ENCODE assay signal across 10 cellular contexts in the genomic region with DNA sequence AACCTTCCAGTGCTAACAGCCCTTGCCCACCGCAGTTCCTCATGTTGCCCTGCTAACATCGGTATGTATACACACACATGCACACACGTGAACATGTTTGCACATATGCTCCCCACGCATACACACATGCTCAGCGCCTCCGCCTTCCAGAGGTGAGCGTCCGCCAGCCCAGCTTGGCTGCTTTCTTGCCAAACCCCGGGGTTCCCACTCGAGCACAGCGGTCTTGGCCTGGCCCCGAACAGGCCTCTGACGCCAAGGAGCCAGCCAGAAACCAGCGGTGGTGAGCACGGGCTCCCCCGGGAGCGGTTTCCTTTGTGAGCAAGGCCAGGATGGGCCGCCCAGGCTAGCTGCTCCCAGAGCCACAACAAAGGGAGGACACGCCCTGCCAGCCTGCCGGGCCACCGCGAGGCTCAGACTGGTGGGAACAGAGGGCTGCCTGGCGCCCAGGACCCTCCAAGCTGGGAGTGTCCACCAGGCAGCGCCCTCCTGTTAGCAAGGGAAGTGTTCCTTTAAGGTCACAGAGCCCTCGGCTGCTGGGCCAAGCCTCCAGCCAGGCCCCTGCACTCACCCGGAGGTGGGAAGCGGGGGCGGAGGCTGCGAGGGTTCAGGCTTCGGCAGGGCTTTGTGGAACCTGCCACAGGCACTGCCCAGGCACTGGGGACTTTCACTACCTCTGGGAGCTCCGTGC.
DNase-seq lines count a peak whose midpoint lies in the region; ATAC-seq and TF ChIP-seq lines count a peak whose summit lies in the region.
"Had no signal": no experiment of that assay in that cellular context is flagged by ENCODE, and none has a peak within 500 bp of the region (broad histone marks: within the 10 kb centered on the region; RNA-seq: fewer than 3 reads in every experiment).

No MANE protein-coding gene starts in this region.

- no peaks in the 10 kb centered on the region for H3K79me2 ChIP-seq in hepatocyte

- H3K36me3 Mint-ChIP-seq in stimulated activated effector memory CD8-positive, alpha-beta T cell treated with anti-CD3 and anti-CD28 coated beads, Interleukin-12 subunit alpha, Interleukin-12 subunit beta, amount 100 ng/mL, for 72 hours: no peaks in the 10 kb centered on the region
- H3K36me3 Mint-ChIP-seq: IgD-negative memory B cell had no signal

- no peak for ATAC-seq in HG03439 (IDR thresholded peaks at IDR 0.05; ENCODE audit: unreplicated experiment)
- ATAC-seq in stimulated activated effector memory CD8-positive, alpha-beta T cell treated with anti-CD3 and anti-CD28 coated beads, Interleukin-12 subunit alpha, Interleukin-12 subunit beta, amount 100 ng/mL, for 72 hours: no peak

- no peak for TF ChIP-seq CTCF in adrenal gland (IDR thresholded peaks at IDR 0.05)
- TF ChIP-seq CTCF in hepatocyte (IDR thresholded peaks at IDR 0.05; ENCODE audit: poor library complexity): no peak
- TF ChIP-seq CTCF in spleen (IDR thresholded peaks at IDR 0.05 in 8 of 11, conservative IDR thresholded peaks at IDR 0.05 in 3 of 11): peak in 2 of 11 experiments; percentile 9
- TF ChIP-seq CTCF in tibial nerve (IDR thresholded peaks at IDR 0.05): no peak

- H3K4me3 ChIP-seq in HUES6 (ENCODE audit: low read depth, low read length) (peak overlapping the region; percentile 17; the same call in 1 of the 2 replicates), adrenal gland (no peak overlapping the region), hepatocyte (no peak overlapping the region), spleen (no peak overlapping the region), tibial nerve (no peak overlapping the region)

- no peaks in the 10 kb centered on the region for H3K9me2 ChIP-seq in hepatocyte (replicated peaks; ENCODE audit: insufficient read depth)

- H3K27ac Mint-ChIP-seq in stimulated activated effector memory CD8-positive, alpha-beta T cell treated with anti-CD3 and anti-CD28 coated beads, Interleukin-12 subunit alpha, Interleukin-12 subunit beta, amount 100 ng/mL, for 72 hours: no peak overlapping the region
- H3K27ac Mint-ChIP-seq: IgD-negative memory B cell had no signal

- H3K4me2 ChIP-seq in hepatocyte: no peak overlapping the region

- H3K4me3 Mint-ChIP-seq in stimulated activated effector memory CD8-positive, alpha-beta T cell treated with anti-CD3 and anti-CD28 coated beads, Interleukin-12 subunit alpha, Interleukin-12 subunit beta, amount 100 ng/mL, for 72 hours: no peak overlapping the region
- H3K4me3 Mint-ChIP-seq: IgD-negative memory B cell had no signal

- 45 to 69% (median 51%) methylated on average over 7 to 31 of the region's 31 CpGs for WGBS in adrenal gland, 4 donors
- 55% methylated on average over 31 of the region's 31 CpGs for WGBS in hepatocyte (ENCODE audit: low lambda C conversion rate, missing lambda C conversion rate)
- WGBS in spleen, 5 donors: 31 to 45% (median 34%) methylated on average over 14 to 31 of the region's 31 CpGs
- WGBS in tibial nerve, 2 donors: 25 to 29% methylated on average over 24 to 28 of the region's 31 CpGs

- H3K36me3 ChIP-seq in HUES6 (ENCODE audit: control insufficient read depth, insufficient read depth, low read length) (peaks cover 5% of the 10 kb centered on the region; the same call in 1 of the 2 replicates), adrenal gland (replicated peaks in 1 of 2) (no peaks in the 10 kb centered on the region), hepatocyte (replicated peaks; ENCODE audit: insufficient read depth, low read depth) (no peaks in the 10 kb centered on the region), spleen (peaks cover 0 to 55% (median 0%) of the 10 kb centered on the region in 6 donors), tibial nerve (no peaks in the 10 kb centered on the region)

- H2AFZ ChIP-seq in hepatocyte: no peak overlapping the region

- H3K4me1 Mint-ChIP-seq in stimulated activated effector memory CD8-positive, alpha-beta T cell treated with anti-CD3 and anti-CD28 coated beads, Interleukin-12 subunit alpha, Interleukin-12 subunit beta, amount 100 ng/mL, for 72 hours: no peaks in the 10 kb centered on the region
- H3K4me1 Mint-ChIP-seq: IgD-negative memory B cell had no signal

- H3K9me3 Mint-ChIP-seq in stimulated activated effector memory CD8-positive, alpha-beta T cell treated with anti-CD3 and anti-CD28 coated beads, Interleukin-12 subunit alpha, Interleukin-12 subunit beta, amount 100 ng/mL, for 72 hours: no peaks in the 10 kb centered on the region

- H3K9me3 ChIP-seq in HUES6 (ENCODE audit: control insufficient read depth, insufficient read depth, low read depth, low read length) (no peaks in the 10 kb centered on the region), adrenal gland (replicated peaks in 1 of 3) (no peaks in the 10 kb centered on the region), hepatocyte (ENCODE audit: low read depth) (no peaks in the 10 kb centered on the region), spleen (peaks cover 0 to 6% (median 0%) of the 10 kb centered on the region in 8 donors), tibial nerve (peaks cover 0 to 8% (median 0%) of the 10 kb centered on the region in 4 donors)

- no peaks in the 10 kb centered on the region for H3K27me3 ChIP-seq in HUES6 (ENCODE audit: control insufficient read depth, insufficient read depth, low read length)
- H3K27me3 ChIP-seq in adrenal gland: no peaks in the 10 kb centered on the region
- no peaks in the 10 kb centered on the region for H3K27me3 ChIP-seq in hepatocyte
- H3K27me3 ChIP-seq in spleen (replicated peaks in 1 of 7): peaks cover 0 to 36% (median 7%) of the 10 kb centered on the region in 7 donors
- H3K27me3 ChIP-seq in tibial nerve: no peaks in the 10 kb centered on the region

- intact Hi-C loops in adrenal gland (cut with DNase I) (loop anchor here in 1 of 2 donors (5.0 to 10.0 kb wide), 2 partner anchors 67 to 200 kb away; partner anchors contain the start of gene ALPL), spleen (cut with DNase I; ENCODE audit: low total_unique reads) (loop anchor here (10.0 kb wide), 1 partner anchor 60 kb away; no protein-coding TSS in a partner anchor)

- H3K27ac ChIP-seq in HUES6 (ENCODE audit: low read depth, low read length) (peak overlapping the region; percentile 34; the same call in 1 of the 2 replicates), adrenal gland (peak overlapping the region in 4 of 5 donors; percentile 4 to 75 (median 36)), hepatocyte (peak overlapping the region; percentile 87), spleen (peak overlapping the region in 7 of 8 donors; percentile 5 to 66 (median 51)), tibial nerve (peak overlapping the region in 2 of 4 donors; percentile 44 to 55)

- no peaks in the 10 kb centered on the region for H4K20me1 ChIP-seq in hepatocyte (ENCODE audit: insufficient read depth, poor library complexity, severe bottlenecking)

- peaks cover 21% of the 10 kb centered on the region for H3K4me1 ChIP-seq in HUES6 (ENCODE audit: control insufficient read depth, insufficient read depth, low read length)
- no peaks in the 10 kb centered on the region for H3K4me1 ChIP-seq in adrenal gland (replicated peaks in 1 of 2)
- H3K4me1 ChIP-seq in hepatocyte (ENCODE audit: insufficient read depth): peaks cover 6% of the 10 kb centered on the region
- peaks cover 0 to 19% (median 12%) of the 10 kb centered on the region in 6 donors for H3K4me1 ChIP-seq in spleen
- H3K4me1 ChIP-seq in tibial nerve: peaks cover 0 to 16% (median 1%) of the 10 kb centered on the region in 4 donors

- peak in 1 of 2 donors; percentile 9 for TF ChIP-seq EP300 in tibial nerve (IDR thresholded peaks at IDR 0.05)

- H3K9ac ChIP-seq in HUES6 (ENCODE audit: low read length): peak overlapping the region; percentile 60

- peak in 4 of 7 donors; percentile 43 to 69 (median 56) for DNase-seq in adrenal gland
- peak; percentile 50 for DNase-seq in hepatocyte (ENCODE audit: low spot score)
- DNase-seq in spleen: peak; percentile 82
- no peak for DNase-seq in activated naive CD4-positive, alpha-beta T cell treated with anti-CD3 and anti-CD28 coated beads, Interleukin-2, amount 50 U/mL, for 16 hours
- DNase-seq in tibial nerve (ENCODE audit: low spot score in 2 of 2): no peak
- DNase-seq in stimulated activated effector memory CD8-positive, alpha-beta T cell treated with anti-CD3 and anti-CD28 coated beads, Interleukin-12 subunit alpha, Interleukin-12 subunit beta, amount 100 ng/mL, for 72 hours (ENCODE audit: low spot score in 2 of 2): no peak
- DNase-seq: activated CD4-positive, CD25-positive, alpha-beta regulatory T cell treated with anti-CD3 and anti-CD28 coated beads, Interleukin-2, amount 50 U/mL, for 72 hours had no signal

- TF ChIP-seq POLR2A in adrenal gland (IDR thresholded peaks at IDR 0.05) (peak in 1 of 2 donors; percentile 12), spleen (IDR thresholded peaks at IDR 0.05) (no peak), tibial nerve (IDR thresholded peaks at IDR 0.05) (no peak)

Comparison
In these comparisons a context has a peak if more than half of its experiments do, and no peak if none do; other contexts are left out.
1. DNase-seq: peak in adrenal gland (4 of 7), hepatocyte (single experiment) and spleen (single experiment); none in activated naive CD4-positive, alpha-beta T cell treated with anti-CD3 and anti-CD28 coated beads, Interleukin-2, amount 50 U/mL, for 16 hours (single experiment), tibial nerve (0 of 2) and stimulated activated effector memory CD8-positive, alpha-beta T cell treated with anti-CD3 and anti-CD28 coated beads, Interleukin-12 subunit alpha, Interleukin-12 subunit beta, amount 100 ng/mL, for 72 hours (0 of 2).